Comparison of ENCODE assay signal across 27 cellular contexts in the genomic region with DNA sequence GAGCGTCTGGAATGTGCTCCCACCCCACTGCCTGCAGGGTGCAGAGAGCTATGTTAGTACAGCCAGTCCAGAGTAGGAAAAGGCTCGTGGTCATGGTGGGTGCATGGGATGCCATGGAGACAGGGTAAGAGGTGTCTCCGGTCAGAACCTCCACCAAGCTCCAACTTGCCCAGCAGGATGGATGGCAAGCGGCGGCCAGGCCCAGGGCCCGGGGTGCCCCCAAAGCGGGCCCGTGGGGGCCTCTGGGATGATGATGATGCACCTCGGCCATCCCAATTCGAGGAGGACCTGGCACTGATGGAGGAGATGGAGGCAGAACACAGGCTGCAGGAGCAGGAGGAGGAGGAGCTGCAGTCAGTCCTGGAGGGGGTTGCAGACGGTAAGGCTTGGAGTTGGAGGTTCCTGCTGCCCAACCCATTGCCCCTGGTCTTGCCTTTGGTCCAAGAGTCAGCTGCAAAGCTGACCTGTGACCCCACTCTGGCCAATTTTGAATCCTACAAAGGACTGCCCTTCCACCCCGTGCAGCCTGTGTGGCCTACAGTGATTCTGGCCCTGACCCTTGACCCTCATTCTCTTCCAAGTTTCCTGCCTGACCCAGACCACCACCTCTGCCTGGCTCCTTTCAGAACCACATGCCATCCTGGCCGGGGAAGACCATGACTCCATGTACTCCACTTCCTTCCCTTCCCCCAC. TPM values are rescaled to one million over a fixed set of nuclear protein-coding genes. Genes with fewer than 3 reads are reported as not detected.
A peak's percentile ranks its signal among the peaks of the same experiment; 100 is the strongest.
DNase-seq lines count a peak whose midpoint lies in the region; ATAC-seq and TF ChIP-seq lines count a peak whose summit lies in the region.
"Had no signal": no experiment of that assay in that cellular context is flagged by ENCODE, and none has a peak within 500 bp of the region (broad histone marks: within the 10 kb centered on the region; RNA-seq: fewer than 3 reads in every experiment).

No MANE protein-coding gene starts in this region.

- ATAC-seq in effector memory CD8-positive, alpha-beta T cell (replicated peaks) = no peak
- ATAC-seq in gastrocnemius medialis = no peak

- intact Hi-C loops in gastrocnemius medialis (cut with DNase I; ENCODE audit: low total_unique reads) = no loop called here

- H4K20me1 ChIP-seq in H9 (ENCODE audit: control insufficient read depth, insufficient read depth, insufficient read length) = no peaks in the 10 kb centered on the region
- H4K20me1 ChIP-seq in neural progenitor cell (ENCODE audit: low read depth) = peaks cover 4% of the 10 kb centered on the region

- H3K4me3 Mint-ChIP-seq in H9 (no peak overlapping the region), neural progenitor cell (no peak overlapping the region)
- no peak overlapping the region for H3K4me3 Mint-ChIP-seq in effector memory CD8-positive, alpha-beta T cell
- H3K4me3 Mint-ChIP-seq: CD4-positive, alpha-beta memory T cell had no signal

- H3K4me1 ChIP-seq in H9 (ENCODE audit: insufficient read depth, low read length) (no peaks in the 10 kb centered on the region), neural progenitor cell (no peaks in the 10 kb centered on the region), gastrocnemius medialis (no peaks in the 10 kb centered on the region)
- H3K4me1 ChIP-seq: A549 had no signal

- H3K56ac ChIP-seq in H9 (ENCODE audit: insufficient read length, low read depth, low read length) = no peak overlapping the region

- H3K36me3 Mint-ChIP-seq in H9 (ENCODE audit: insufficient read depth in 1 of 3, low read depth in 3 of 3) (peaks cover 23 to 47% (median 38%) of the 10 kb centered on the region in 3 experiments), neural progenitor cell (peaks cover 19% of the 10 kb centered on the region)
- H3K36me3 Mint-ChIP-seq in effector memory CD8-positive, alpha-beta T cell (ENCODE audit: insufficient read depth) = peaks cover 12% of the 10 kb centered on the region

- H3K36me3 ChIP-seq in neural progenitor cell = no peaks in the 10 kb centered on the region
- H3K36me3 ChIP-seq in gastrocnemius medialis = peaks cover 0 to 8% of the 10 kb centered on the region in 2 donors

- H3K4me3 ChIP-seq in neural progenitor cell = no peak overlapping the region
- no peak overlapping the region for H3K4me3 ChIP-seq in gastrocnemius medialis
- H3K4me3 ChIP-seq: A549, MG63, PC-9 had no signal

- H4K8ac ChIP-seq in H9 (replicated peaks; ENCODE audit: insufficient read length, low read depth, low read length) = no peak overlapping the region

- no peak for DNase-seq in H9
- no peak for DNase-seq in effector memory CD8-positive, alpha-beta T cell
- no peak for DNase-seq in neural progenitor cell (ENCODE audit: low spot score)
- no peak for DNase-seq in AG08396 (ENCODE audit: low spot score)
- DNase-seq in NCI-H748 treated with DMSO at 0.1 percent for 48 hours (lab: John Stamatoyannopoulos, UW) = no peak
- no peak for DNase-seq in NOMO-1 (lab: John Stamatoyannopoulos, UW; ENCODE audit: unreplicated experiment in 2 of 2)
- DNase-seq in gastrocnemius medialis = no peak
- DNase-seq: C1 segment of cervical spinal cord; CD4-positive, alpha-beta memory T cell; DMS79 treated with DMSO at 0.1 percent for 48 hours; GF-D8; GOT3; HCEC 1CT; KG1; MG63; NCI-H1105 treated with DMSO at 0.1 percent for 48 hours; NCI-H146; NCI-H1930; NCI-H2107; NCI-H774; NK-92 treated with Interleukin-12 subunit alpha and Interleukin-12 subunit beta, amount 100 ng/mL, for 24 hours; PC-9; SHP77 had no signal

- H3K9ac ChIP-seq in H9 (ENCODE audit: extremely low read depth, insufficient read length, low read length) (no peak overlapping the region), neural progenitor cell (no peak overlapping the region)

- H2BK20ac ChIP-seq in H9 (ENCODE audit: low read depth, low read length, poor library complexity, severe bottlenecking) = no peak overlapping the region

- H3K27ac ChIP-seq in H9 (ENCODE audit: insufficient read length, low read depth, low read length) = no peak overlapping the region
- H3K27ac ChIP-seq in neural progenitor cell = no peak overlapping the region
- H3K27ac ChIP-seq in gastrocnemius medialis = no peak overlapping the region
- H3K27ac ChIP-seq: A549, PC-9 had no signal

- H2BK5ac ChIP-seq in H9 (ENCODE audit: insufficient read length, low read length) = no peak overlapping the region

- no peak overlapping the region for H3K4ac ChIP-seq in H9 (ENCODE audit: low read depth, low read length)

- in situ Hi-C loops in gastrocnemius medialis (cut with MboI; ENCODE audit: low sequenced_read_pairs in 4 of 4) = no loop called here

- no peak overlapping the region for H2BK15ac ChIP-seq in H9 (ENCODE audit: low read depth, low read length)

- H2BK12ac ChIP-seq in H9 (ENCODE audit: insufficient read length, low read depth, low read length) = no peak overlapping the region

- H3F3A ChIP-seq in neural progenitor cell (ENCODE audit: low read depth) = no peaks in the 10 kb centered on the region

- no peak overlapping the region for H3K23ac ChIP-seq in H9 (ENCODE audit: insufficient read length, low read depth, low read length)

- H3K27me3 Mint-ChIP-seq in H9 (ENCODE audit: low read depth) (no peaks in the 10 kb centered on the region), neural progenitor cell (ENCODE audit: insufficient read depth, low read depth) (peaks cover 3% of the 10 kb centered on the region)
- H3K27me3 Mint-ChIP-seq in effector memory CD8-positive, alpha-beta T cell = no peaks in the 10 kb centered on the region
- H3K27me3 Mint-ChIP-seq: CD4-positive, alpha-beta memory T cell had no signal

- no peaks in the 10 kb centered on the region for H3K23me2 ChIP-seq in H9 (ENCODE audit: insufficient read length, low read depth, low read length, poor library complexity, severe bottlenecking)

- TF ChIP-seq CTCF in H9 (conservative IDR thresholded peaks at IDR 0.05) (no peak), neural progenitor cell (IDR thresholded peaks at IDR 0.05) (no peak), gastrocnemius medialis (IDR thresholded peaks at IDR 0.05 in 4 of 5, conservative IDR thresholded peaks at IDR 0.05 in 1 of 5) (no peak)

- H4K5ac ChIP-seq in H9 (ENCODE audit: insufficient read length, low read depth, low read length) = no peak overlapping the region

- no CpG with 5 or more reads among the region's 13 CpGs for WGBS in H9 (ENCODE audit: extremely low coverage, insufficient read length, low lambda C conversion rate)

- H2BK120ac ChIP-seq in H9 (ENCODE audit: low read depth, low read length, poor library complexity, severe bottlenecking) = no peak overlapping the region

- peak overlapping the region in 2 of 3 experiments; percentile 30 to 83; a peak in 2 of 7 replicates for H3K27ac Mint-ChIP-seq in H9
- H3K27ac Mint-ChIP-seq in effector memory CD8-positive, alpha-beta T cell = peak overlapping the region; percentile 26 to 73
- H3K27ac Mint-ChIP-seq in neural progenitor cell = peak overlapping the region; percentile 27

- no peaks in the 10 kb centered on the region for H3K9me3 Mint-ChIP-seq in H9
- no peaks in the 10 kb centered on the region for H3K9me3 Mint-ChIP-seq in effector memory CD8-positive, alpha-beta T cell
- peaks cover under 1% of the 10 kb centered on the region for H3K9me3 Mint-ChIP-seq in neural progenitor cell
- H3K9me3 Mint-ChIP-seq: CD4-positive, alpha-beta memory T cell had no signal

- TF ChIP-seq POLR2A in gastrocnemius medialis (IDR thresholded peaks at IDR 0.05) = no peak

- no peak overlapping the region for H2AK5ac ChIP-seq in H9 (ENCODE audit: insufficient read length, low read length)

- no peak overlapping the region for H4K91ac ChIP-seq in H9 (ENCODE audit: insufficient read length, low read depth, low read length)

- no peak overlapping the region for H3T11ph ChIP-seq in H9 (ENCODE audit: low read length)

- H3K4me2 ChIP-seq in H9 (ENCODE audit: insufficient read depth, insufficient read length, low read length) (no peak overlapping the region), neural progenitor cell (no peak overlapping the region)
- H3K4me2 ChIP-seq: A549, PC-9 had no signal

- H3K18ac ChIP-seq in H9 (ENCODE audit: insufficient read length, low read depth, low read length) = no peak overlapping the region

- H3K4me1 Mint-ChIP-seq in H9 (no peaks in the 10 kb centered on the region), neural progenitor cell (peaks cover 9% of the 10 kb centered on the region)
- H3K4me1 Mint-ChIP-seq in effector memory CD8-positive, alpha-beta T cell (ENCODE audit: low read depth in 2 of 2) = peaks cover 0 to 1% of the 10 kb centered on the region in 2 donors

- H3K79me2 ChIP-seq in H9 (ENCODE audit: insufficient read depth, low read length) = peaks cover 2% of the 10 kb centered on the region; the same call in 1 of the 2 replicates
- peaks cover 42% of the 10 kb centered on the region for H3K79me2 ChIP-seq in neural progenitor cell (ENCODE audit: low read depth)

- no peaks in the 10 kb centered on the region for H3K79me1 ChIP-seq in H9 (ENCODE audit: insufficient read depth, low read depth, low read length, poor library complexity, severe bottlenecking)

- H3K9me3 ChIP-seq in H9 (ENCODE audit: control insufficient read depth, low read depth, low read length) = no peaks in the 10 kb centered on the region
- H3K9me3 ChIP-seq in neural progenitor cell (ENCODE audit: low read depth) = no peaks in the 10 kb centered on the region
- no peaks in the 10 kb centered on the region for H3K9me3 ChIP-seq in gastrocnemius medialis
- H3K9me3 ChIP-seq: A549, MG63 had no signal

- no peak overlapping the region for H3K14ac ChIP-seq in H9 (ENCODE audit: insufficient read depth, low read length)

- H3K27me3 ChIP-seq in H9 (ENCODE audit: insufficient read depth, low read length) (no peaks in the 10 kb centered on the region), neural progenitor cell (no peaks in the 10 kb centered on the region), gastrocnemius medialis (no peaks in the 10 kb centered on the region)
- H3K27me3 ChIP-seq: MG63 had no signal

- no peak overlapping the region for H2AFZ ChIP-seq in H9 (ENCODE audit: low read length)
- no peak overlapping the region for H2AFZ ChIP-seq in neural progenitor cell (replicated peaks)
- H2AFZ ChIP-seq: PC-9 had no signal

RNA-seq across cellular contexts. Expression of a gene that starts 14.7 kb away (rescaled TPM):
- total RNA-seq in H9 (2021) (165 and 178 TPM in 2 replicates), neural progenitor cell (ENCODE audit: low replicate concordance) (36.7 and 123 TPM in 2 replicates), gastrocnemius medialis (10 to 100 TPM in 1 of 4 donors, 1 to 10 TPM in 3; 4.0 to 18.3 (median 6.0) TPM)

RNA-seq across cellular contexts. Expression of a gene that starts 19.9 kb away (rescaled TPM):
- 30.2 and 33.3 TPM in 2 replicates for total RNA-seq in H9 (2021)
- 0.31 TPM in 1 of 2 replicates, not detected in the other for total RNA-seq in neural progenitor cell (ENCODE audit: low replicate concordance)
- under 1 TPM in 1 of 4 donors, not detected in 3; 0.15 TPM for total RNA-seq in gastrocnemius medialis
- total RNA-seq: CD4-positive, alpha-beta memory T cell; HT-29; PC-9; RPMI7951; SK-MEL-5 had no signal

RNA-seq across cellular contexts. Expression of a gene that starts 22.6 kb away (rescaled TPM):
- total RNA-seq in H9 (2021) (33.2 and 35.8 TPM in 2 replicates), neural progenitor cell (ENCODE audit: low replicate concordance) (25.4 and 47.2 TPM in 2 replicates), gastrocnemius medialis (100 to 1,000 TPM; 155 to 232 (median 200) TPM)

RNA-seq across cellular contexts. Expression of a gene that starts 33.4 kb away (rescaled TPM):
- total RNA-seq in H9 (2021) (0.33 and 0.44 TPM in 2 replicates), neural progenitor cell (ENCODE audit: low replicate concordance) (0.11 and 2.3 TPM in 2 replicates), gastrocnemius medialis (under 1 TPM in 1 of 4 donors, not detected in 3; 0.09 TPM)
- total RNA-seq: RPMI7951 had no signal

RNA-seq across cellular contexts. Expression of a gene that starts 33.9 kb away (rescaled TPM):
- total RNA-seq in H9 (2021) (3.8 and 4.9 TPM in 2 replicates), neural progenitor cell (ENCODE audit: low replicate concordance) (0.65 and 0.77 TPM in 2 replicates), gastrocnemius medialis (100 to 1,000 TPM; 358 to 988 (median 442) TPM)
- total RNA-seq: CD4-positive, alpha-beta memory T cell; HT-29; PC-9; RPMI7951; SK-MEL-5 had no signal

Comparison
In these comparisons a context has a peak if more than half of its experiments do, and no peak if none do; other contexts are left out.
1. RNA of a gene that starts 19.9 kb away (total RNA-seq): 30.2 to 33.3 TPM in H9; 0.31 TPM in neural progenitor cell and 0.15 TPM in gastrocnemius medialis; every median in the first group is over 10 times any median in the second.
2. Peak in every context shown above with its lines, with median percentiles within 50 percentile points of each other: H3K27ac Mint-ChIP-seq.